In genomic region chr16:70494777-70495176, GRCh38 we compare ENCODE assay signal across 15 cellular contexts.
"Had no signal": no experiment of that assay in that cellular context is flagged by ENCODE, and none has a peak within 500 bp of the region (broad histone marks: within the 10 kb centered on the region; RNA-seq: fewer than 3 reads in every experiment).

No MANE protein-coding gene starts in this region.

- H3K27me3 ChIP-seq: brain microvascular endothelial cell had no signal

- H3K27me3 Mint-ChIP-seq: activated naive CD8-positive, alpha-beta T cell; natural killer cell treated with Interleukin-12 subunit alpha and Interleukin-12 subunit beta and Interleukin-15 and Interleukin-18, amount 100 ng/mL, for 72 hours; stimulated activated naive B cell treated with anti-CD40 and anti-IgM and Interleukin-4, amounts not matched to agents 10 μg/mL and 1 μg/mL and 100 μg/mL, for 72 hours; T-helper 17 cell had no signal

- H3K27ac Mint-ChIP-seq: natural killer cell treated with Interleukin-12 subunit alpha and Interleukin-12 subunit beta and Interleukin-15 and Interleukin-18, amount 100 ng/mL, for 72 hours; stimulated activated naive B cell treated with anti-CD40 and anti-IgM and Interleukin-4, amounts not matched to agents 10 μg/mL and 1 μg/mL and 100 μg/mL, for 72 hours had no signal

- DNase-seq: activated CD4-positive, CD25-positive, alpha-beta regulatory T cell; anterior cingulate cortex; brain microvascular endothelial cell; cerebellar nuclear complex; effector CD8-positive, alpha-beta T cell; foreskin fibroblast; retina; SHP77 treated with DMSO at 0.1 percent for 48 hours; stimulated activated CD4-positive, alpha-beta T cell treated with anti-CD3 and anti-CD28 coated beads, Interleukin-2, amount 100 ng/mL, for 48 hours; stimulated activated naive B cell treated with anti-CD40 and anti-IgM and Interleukin-4, amounts not matched to agents 10 μg/mL and 1 μg/mL and 100 μg/mL, for 72 hours; T-helper 17 cell; trophoblast cell had no signal

- H3K27ac ChIP-seq: brain microvascular endothelial cell had no signal

- ATAC-seq: natural killer cell treated with Interleukin-12 subunit alpha and Interleukin-12 subunit beta and Interleukin-15 and Interleukin-18, amount 100 ng/mL, for 72 hours; SK-N-SH treated with all-trans-retinoic acid at 6 μM for 48 hours; stimulated activated naive B cell treated with anti-CD40 and anti-IgM and Interleukin-4, amounts not matched to agents 10 μg/mL and 1 μg/mL and 100 μg/mL, for 72 hours; T-helper 17 cell had no signal

- H3K4me3 Mint-ChIP-seq: activated naive CD8-positive, alpha-beta T cell; natural killer cell treated with Interleukin-12 subunit alpha and Interleukin-12 subunit beta and Interleukin-15 and Interleukin-18, amount 100 ng/mL, for 72 hours; stimulated activated naive B cell treated with anti-CD40 and anti-IgM and Interleukin-4, amounts not matched to agents 10 μg/mL and 1 μg/mL and 100 μg/mL, for 72 hours; T-helper 17 cell had no signal

- H3K9me3 Mint-ChIP-seq: natural killer cell treated with Interleukin-12 subunit alpha and Interleukin-12 subunit beta and Interleukin-15 and Interleukin-18, amount 100 ng/mL, for 72 hours; stimulated activated naive B cell treated with anti-CD40 and anti-IgM and Interleukin-4, amounts not matched to agents 10 μg/mL and 1 μg/mL and 100 μg/mL, for 72 hours had no signal
